In the genomic region with DNA sequence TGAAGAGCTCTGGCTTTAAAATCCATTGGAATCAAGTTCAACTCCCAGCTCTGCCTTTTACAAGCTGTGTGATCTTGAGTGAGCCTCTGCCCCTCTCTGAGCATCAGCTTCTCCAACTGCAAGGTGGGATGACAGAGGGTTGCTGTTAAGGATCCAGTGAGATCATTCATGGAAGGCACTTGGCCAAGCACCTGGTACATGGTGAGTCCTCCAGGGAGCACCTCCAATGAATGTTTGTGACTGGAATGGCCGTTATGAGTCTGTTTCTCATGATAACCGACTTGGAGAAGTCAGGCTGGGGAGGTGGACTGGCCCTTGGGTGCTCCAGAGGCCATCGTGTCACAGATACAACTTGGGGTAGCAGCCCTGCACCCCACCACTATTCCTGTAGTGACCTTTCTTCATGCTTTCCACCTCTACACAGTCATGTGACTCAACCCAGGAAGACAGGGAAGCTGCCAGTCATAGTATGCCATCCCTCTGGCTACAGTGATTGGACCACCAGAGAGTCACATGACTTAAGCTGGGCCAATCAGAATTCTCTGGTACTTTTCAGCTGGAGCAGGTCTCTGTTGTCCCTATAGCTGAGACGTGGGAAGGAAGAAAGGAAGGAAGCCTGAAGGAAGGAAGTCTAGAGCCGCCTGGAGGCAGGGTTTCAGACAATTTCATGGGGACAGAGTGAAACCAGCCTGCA, we compare ENCODE assay signal across 1 cellular context.
TF ChIP-seq lines count a peak whose summit lies in the region.

No MANE protein-coding gene starts in this region.

TF ChIP-seq in GM12878, 131 proteins besides CTCF, POLR2A, EP300 and RAD21 (continued from another document):
- TF ChIP-seq, protein P1, sequence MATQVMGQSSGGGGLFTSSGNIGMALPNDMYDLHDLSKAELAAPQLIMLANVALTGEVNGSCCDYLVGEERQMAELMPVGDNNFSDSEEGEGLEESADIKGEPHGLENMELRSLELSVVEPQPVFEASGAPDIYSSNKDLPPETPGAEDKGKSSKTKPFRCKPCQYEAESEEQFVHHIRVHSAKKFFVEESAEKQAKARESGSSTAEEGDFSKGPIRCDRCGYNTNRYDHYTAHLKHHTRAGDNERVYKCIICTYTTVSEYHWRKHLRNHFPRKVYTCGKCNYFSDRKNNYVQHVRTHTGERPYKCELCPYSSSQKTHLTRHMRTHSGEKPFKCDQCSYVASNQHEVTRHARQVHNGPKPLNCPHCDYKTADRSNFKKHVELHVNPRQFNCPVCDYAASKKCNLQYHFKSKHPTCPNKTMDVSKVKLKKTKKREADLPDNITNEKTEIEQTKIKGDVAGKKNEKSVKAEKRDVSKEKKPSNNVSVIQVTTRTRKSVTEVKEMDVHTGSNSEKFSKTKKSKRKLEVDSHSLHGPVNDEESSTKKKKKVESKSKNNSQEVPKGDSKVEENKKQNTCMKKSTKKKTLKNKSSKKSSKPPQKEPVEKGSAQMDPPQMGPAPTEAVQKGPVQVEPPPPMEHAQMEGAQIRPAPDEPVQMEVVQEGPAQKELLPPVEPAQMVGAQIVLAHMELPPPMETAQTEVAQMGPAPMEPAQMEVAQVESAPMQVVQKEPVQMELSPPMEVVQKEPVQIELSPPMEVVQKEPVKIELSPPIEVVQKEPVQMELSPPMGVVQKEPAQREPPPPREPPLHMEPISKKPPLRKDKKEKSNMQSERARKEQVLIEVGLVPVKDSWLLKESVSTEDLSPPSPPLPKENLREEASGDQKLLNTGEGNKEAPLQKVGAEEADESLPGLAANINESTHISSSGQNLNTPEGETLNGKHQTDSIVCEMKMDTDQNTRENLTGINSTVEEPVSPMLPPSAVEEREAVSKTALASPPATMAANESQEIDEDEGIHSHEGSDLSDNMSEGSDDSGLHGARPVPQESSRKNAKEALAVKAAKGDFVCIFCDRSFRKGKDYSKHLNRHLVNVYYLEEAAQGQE (IDR thresholded peaks at IDR 0.05; ENCODE audit: low read depth, low read length) = no peak
- TF ChIP-seq CREB1 (IDR thresholded peaks at IDR 0.05; ENCODE audit: low read depth) = no peak
- TF ChIP-seq, protein P2, sequence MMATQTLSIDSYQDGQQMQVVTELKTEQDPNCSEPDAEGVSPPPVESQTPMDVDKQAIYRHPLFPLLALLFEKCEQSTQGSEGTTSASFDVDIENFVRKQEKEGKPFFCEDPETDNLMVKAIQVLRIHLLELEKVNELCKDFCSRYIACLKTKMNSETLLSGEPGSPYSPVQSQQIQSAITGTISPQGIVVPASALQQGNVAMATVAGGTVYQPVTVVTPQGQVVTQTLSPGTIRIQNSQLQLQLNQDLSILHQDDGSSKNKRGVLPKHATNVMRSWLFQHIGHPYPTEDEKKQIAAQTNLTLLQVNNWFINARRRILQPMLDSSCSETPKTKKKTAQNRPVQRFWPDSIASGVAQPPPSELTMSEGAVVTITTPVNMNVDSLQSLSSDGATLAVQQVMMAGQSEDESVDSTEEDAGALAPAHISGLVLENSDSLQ (IDR thresholded peaks at IDR 0.05) = peak; percentile 62
